Comparison of ENCODE assay signal across 8 cellular contexts in genomic region chr1:119139857-119140176, GRCh38. TPM values are rescaled to one million over a fixed set of nuclear protein-coding genes. Genes with fewer than 3 reads are reported as not detected.
DNase-seq lines count a peak whose midpoint lies in the region; ATAC-seq, FAIRE-seq and TF ChIP-seq lines count a peak whose summit lies in the region.

No MANE protein-coding gene starts in this region.

- CTCF ChIA-PET in K562 (lab: Yijun Ruan, JAX; ENCODE audit: low intra/inter-chr PET ratio) = no interaction called here

- no peak for TF ChIP-seq CTCF in K562 (IDR thresholded peaks at IDR 0.05 in 2 of 3, conservative IDR thresholded peaks at IDR 0.05 in 1 of 3; ENCODE audit: insufficient read depth in 2 of 3, low read depth in 1 of 3, low read length in 3 of 3)

- no peak for TF ChIP-seq RAD21 in K562 (CRISPR knock-in tag; conservative IDR thresholded peaks at IDR 0.05 in 1 of 2, IDR thresholded peaks at IDR 0.05 in 1 of 2)

- POLR2A ChIA-PET in K562 (lab: Yijun Ruan, JAX) = interaction anchor here (0.5 to 2.5 kb wide), 11 partner anchors 9 to 97 kb away, joined by 3 to 13 read pairs (median 4); no protein-coding TSS in a partner anchor

- no peak for TF ChIP-seq EP300 in K562 (IDR thresholded peaks at IDR 0.05; ENCODE audit: low read length)

- no peak for FAIRE-seq in K562 (lab: Jason Lieb, UNC)

- H3K27ac ChIP-seq in K562 (ENCODE audit: extremely low read depth, low read depth, low read length) = peak overlapping the region; percentile 92

- H3K9me3 ChIP-seq in K562 (replicated peaks; ENCODE audit: control insufficient read depth, insufficient read depth, low read depth, low read length) (no peaks in the 10 kb centered on the region), mononuclear cell (ENCODE audit: low read depth, low read length) (no peaks in the 10 kb centered on the region)

- H3K36me3 ChIP-seq in K562 (ENCODE audit: control insufficient read depth, insufficient read depth, low read length) = no peaks in the 10 kb centered on the region; the same call in 1 of the 3 replicates

- peak overlapping the region; percentile 96 for H3K4me2 ChIP-seq in K562 (ENCODE audit: insufficient read depth, low read length)

- ATAC-seq in GM21360 (IDR thresholded peaks at IDR 0.05; ENCODE audit: unreplicated experiment) (peak; percentile 33), HG03558 (IDR thresholded peaks at IDR 0.05; ENCODE audit: extremely low read depth, unreplicated experiment) (peak; percentile 6), K562 (peak; percentile 43)

- H4K20me1 ChIP-seq in K562 (replicated peaks; ENCODE audit: control insufficient read depth, insufficient read depth, low read length) = no peaks in the 10 kb centered on the region

- in situ Hi-C loops in K562 (cut with MboI) = no loop called here

- H3K4me3 ChIP-seq in K562 (peak overlapping the region; percentile 54), mononuclear cell (ENCODE audit: low read length) (peak overlapping the region; percentile 56)

- intact Hi-C loops in K562 (cut with micrococcal nuclease) = loop anchor here (10.0 kb wide), 1 partner anchor 55 kb away; no protein-coding TSS in a partner anchor

- peak; percentile 77 for DNase-seq in DMS 273 treated with DMSO at 0.1 percent for 48 hours (lab: John Stamatoyannopoulos, UW)
- peak in 2 of 4 experiments; percentile 24 to 28 for DNase-seq in K562 (ENCODE audit: extremely low read depth in 1 of 4, low spot score in 3 of 4)
- DNase-seq in GDM1 (lab: John Stamatoyannopoulos, UW) = no peak
- DNase-seq in medulla oblongata (ENCODE audit: extremely low spot score) = no peak
- no peak for DNase-seq in stimulated activated naive CD4-positive, alpha-beta T cell (lab: John Stamatoyannopoulos, UW)

- H2AFZ ChIP-seq in K562 (ENCODE audit: low read depth, low read length) = peak overlapping the region; percentile 93

- no peaks in the 10 kb centered on the region for H3K27me3 ChIP-seq in K562 (ENCODE audit: control insufficient read depth in 2 of 2, insufficient read depth in 2 of 2, low read length in 2 of 2)
- no peaks in the 10 kb centered on the region for H3K27me3 ChIP-seq in mononuclear cell (ENCODE audit: insufficient read depth, low read length)

- BruUV-seq in K562 (replicated peaks; lab: Mats Ljungman, UMichigan) = no TSS peak

- no peak for TF ChIP-seq POLR2A in K562 (conservative IDR thresholded peaks at IDR 0.05)

- peak overlapping the region; percentile 90 to 91; a peak in 3 of 4 replicates for H3K9ac ChIP-seq in K562 (ENCODE audit: insufficient read depth in 1 of 2, low read depth in 2 of 2, low read length in 2 of 2)

- 5% methylated on average over 10 of the region's 10 CpGs for WGBS in K562 (ENCODE audit: insufficient coverage, low coverage, missing lambda C conversion rate)

- peaks cover 41% of the 10 kb centered on the region for H3K79me2 ChIP-seq in K562 (ENCODE audit: control insufficient read depth, insufficient read depth, low read length)

- H3K4me1 ChIP-seq in K562 (replicated peaks in 1 of 2; ENCODE audit: control insufficient read depth in 2 of 2, insufficient read depth in 2 of 2, low read length in 2 of 2) (peaks cover 0 to 6% of the 10 kb centered on the region in 2 experiments; a peak in 2 of 5 replicates), mononuclear cell (ENCODE audit: insufficient read depth, low read length) (peaks cover 14% of the 10 kb centered on the region)

- no peaks in the 10 kb centered on the region for H3K9me1 ChIP-seq in K562 (ENCODE audit: control insufficient read depth, insufficient read depth, low read length)

TF ChIP-seq in K562, 482 proteins besides CTCF, POLR2A, EP300 and RAD21:
- TF ChIP-seq SMAD2 (IDR thresholded peaks at IDR 0.05; ENCODE audit: low read depth, low read length) = no peak
- 0 out of 2 replicates have a peak, but pooled peaks have one; percentile 8 for TF ChIP-seq XRCC5 (IDR thresholded peaks at IDR 0.05; ENCODE audit: low read depth, low read length)
- no peak for TF ChIP-seq ZNF124 (CRISPR knock-in tag; IDR thresholded peaks at IDR 0.05)
- TF ChIP-seq MTF1 (CRISPR knock-in tag; IDR thresholded peaks at IDR 0.05; ENCODE audit: borderline replicate concordance) = no peak
- TF ChIP-seq MXI1 (IDR thresholded peaks at IDR 0.05; ENCODE audit: low read depth, low read length) = no peak
- TF ChIP-seq MCM5 (IDR thresholded peaks at IDR 0.05; ENCODE audit: low read depth) = no peak
- TF ChIP-seq ZNF263 (CRISPR knock-in tag; IDR thresholded peaks at IDR 0.05; ENCODE audit: borderline replicate concordance) = 0 out of 2 replicates have a peak, but pooled peaks have one; percentile 3
- TF ChIP-seq NR2C1 (IDR thresholded peaks at IDR 0.05) = no peak
- TF ChIP-seq NR2C1 (tag; IDR thresholded peaks at IDR 0.05) = no peak
- no peak for TF ChIP-seq TSC22D4 (tag; IDR thresholded peaks at IDR 0.05)
- TF ChIP-seq GATAD2B (IDR thresholded peaks at IDR 0.05; ENCODE audit: borderline replicate concordance) = no peak
- TF ChIP-seq KAT2B (IDR thresholded peaks at IDR 0.05; ENCODE audit: low read depth, low read length) = no peak
- TF ChIP-seq BRD9 (IDR thresholded peaks at IDR 0.05; ENCODE audit: low read depth, partially characterized antibody) = no peak
- TF ChIP-seq CBFB (CRISPR knock-in tag; IDR thresholded peaks at IDR 0.05) = peak; percentile 62; the same call in 1 of the 2 replicates
- no peak for TF ChIP-seq KLF13 (tag; IDR thresholded peaks at IDR 0.05; ENCODE audit: borderline replicate concordance, low read depth)
- 0 out of 2 replicates have a peak, but pooled peaks have one; percentile 35 for TF ChIP-seq FOXJ3 (CRISPR knock-in tag; IDR thresholded peaks at IDR 0.05)
- no peak for TF ChIP-seq DMBX1 (CRISPR knock-in tag; IDR thresholded peaks at IDR 0.05; ENCODE audit: borderline replicate concordance)

RNA-seq across cellular contexts. Expression of gene WARS2, which starts 0.6 kb away (rescaled TPM):
- 13.5 and 15.4 TPM in 2 replicates for total RNA-seq in K562 (2011; cell fraction: chromatin; rRNA removed; ENCODE audit: low replicate concordance)
- total RNA-seq in K562 (2011; cell fraction: nucleolus; rRNA removed) = 7.0 and 10.9 TPM in 2 replicates
- total RNA-seq in K562 (2011; cell fraction: nucleoplasm; rRNA removed) = 16.6 and 31.6 TPM in 2 replicates
- total RNA-seq in K562 (2014; rRNA removed) (16.3 and 18.0 TPM in 2 replicates), K562 (2014; rRNA removed; fragmentation: Illumina TruSeq; extraction: Trizol) (17.7 and 21.1 TPM in 2 replicates), K562 (2015; rRNA removed; fragmentation: Illumina TruSeq; extraction: Trizol) (14.4 and 16.5 TPM in 2 replicates), K562 (2021) (14.9 and 17.5 TPM in 2 replicates), mononuclear cell (30.1 TPM)
- polyA plus RNA-seq in K562 (2011; rRNA removed) (16.4 and 17.0 TPM in 2 replicates), K562 (2014; fragmentation: Illumina TruSeq; extraction: Trizol) (15.7 and 16.9 TPM in 2 replicates), K562 (2014; fragmentation: Nextera tagmentation; extraction: Ambion mirVana) (1 to 10 TPM; 5.7 to 6.7 TPM), K562 (2014; rRNA removed) (10.8 and 12.6 TPM in 2 replicates)
- 9.6 and 11.2 TPM in 2 replicates for polyA plus RNA-seq in K562 (2011; cell fraction: cytosol; rRNA removed)
- 10.7 and 10.9 TPM in 2 replicates for polyA plus RNA-seq in K562 (2011; cell fraction: nucleus; rRNA removed)
- polyA plus RNA-seq in K562 (2012) = 11.8 and 19.1 TPM in 2 replicates
- polyA minus RNA-seq in K562 (2011; rRNA and poly(A)+ RNA removed) = 20.2 and 20.6 TPM in 2 replicates
- 10.1 and 10.3 TPM in 2 replicates for polyA minus RNA-seq in K562 (2011; cell fraction: cytosol; rRNA and poly(A)+ RNA removed)
- 13.6 and 21.7 TPM in 2 replicates for polyA minus RNA-seq in K562 (2011; cell fraction: nucleus; rRNA and poly(A)+ RNA removed)
